11 cellular contexts compared by ENCODE assay signal in genomic region chr17:2421315-2422147, GRCh38. TPM values are rescaled to one million over a fixed set of nuclear protein-coding genes. Genes with fewer than 3 reads are reported as not detected.
DNase-seq lines count a peak whose midpoint lies in the region; ATAC-seq and TF ChIP-seq lines count a peak whose summit lies in the region.
"Had no signal": no experiment of that assay in that cellular context is flagged by ENCODE, and none has a peak within 500 bp of the region (broad histone marks: within the 10 kb centered on the region; RNA-seq: fewer than 3 reads in every experiment).

No MANE protein-coding gene starts in this region.

- H3K27ac ChIP-seq in stomach = peak overlapping the region in 3 of 5 donors; percentile 30 to 80 (median 39)
- H3K27ac ChIP-seq: HL-60, parathyroid adenoma had no signal

- H3K4me1 Mint-ChIP-seq in activated CD4-positive, alpha-beta memory T cell treated with anti-CD3 and anti-CD28 coated beads for 36 hours (ENCODE audit: low read depth) = peaks cover 3% of the 10 kb centered on the region
- H3K4me1 Mint-ChIP-seq in activated CD4-positive, alpha-beta memory T cell treated with anti-CD3 and anti-CD28 coated beads, Interleukin-2, amount 10 ng/mL, durations not matched to agents 7 days and 5 days = peaks cover 2% of the 10 kb centered on the region
- H3K4me1 Mint-ChIP-seq in glutamatergic neuron (ENCODE audit: low read depth, unreplicated experiment) = peaks cover 30% of the 10 kb centered on the region

- intact Hi-C loops in activated CD4-positive, alpha-beta memory T cell treated with anti-CD3 and anti-CD28 coated beads for 36 hours (cut with micrococcal nuclease) = no loop called here
- intact Hi-C loops in stomach (cut with DNase I; ENCODE audit: low total_unique reads) = no loop called here

- H3K27me3 Mint-ChIP-seq in activated CD4-positive, alpha-beta memory T cell treated with anti-CD3 and anti-CD28 coated beads for 36 hours = no peaks in the 10 kb centered on the region
- no peaks in the 10 kb centered on the region for H3K27me3 Mint-ChIP-seq in activated CD4-positive, alpha-beta memory T cell treated with anti-CD3 and anti-CD28 coated beads, Interleukin-2, amount 10 ng/mL, durations not matched to agents 7 days and 5 days
- peaks cover 3% of the 10 kb centered on the region for H3K27me3 Mint-ChIP-seq in glutamatergic neuron (ENCODE audit: unreplicated experiment)
- H3K27me3 Mint-ChIP-seq: CD4-positive, CD25-positive, alpha-beta regulatory T cell had no signal

- no peak for TF ChIP-seq EP300 in stomach (IDR thresholded peaks at IDR 0.05)

- H3K4me3 ChIP-seq in fibroblast of villous mesenchyme (ENCODE audit: low read depth, low read length) (no peak overlapping the region), stomach (no peak overlapping the region)

- no peak for DNase-seq in activated CD4-positive, alpha-beta memory T cell treated with anti-CD3 and anti-CD28 coated beads for 36 hours
- DNase-seq in activated CD4-positive, alpha-beta memory T cell treated with anti-CD3 and anti-CD28 coated beads, Interleukin-2, amount 10 ng/mL, durations not matched to agents 7 days and 5 days = no peak
- peak; percentile 75 for DNase-seq in NCI-H82 (lab: John Stamatoyannopoulos, UW)
- DNase-seq in fibroblast of villous mesenchyme (ENCODE audit: low read depth) = peak; percentile 49
- no peak for DNase-seq in stomach
- DNase-seq in glutamatergic neuron = no peak
- DNase-seq: CD4-positive, CD25-positive, alpha-beta regulatory T cell had no signal

- no peaks in the 10 kb centered on the region for H3K9me3 Mint-ChIP-seq in activated CD4-positive, alpha-beta memory T cell treated with anti-CD3 and anti-CD28 coated beads for 36 hours
- no peaks in the 10 kb centered on the region for H3K9me3 Mint-ChIP-seq in activated CD4-positive, alpha-beta memory T cell treated with anti-CD3 and anti-CD28 coated beads, Interleukin-2, amount 10 ng/mL, durations not matched to agents 7 days and 5 days
- H3K9me3 Mint-ChIP-seq in glutamatergic neuron (ENCODE audit: unreplicated experiment) = peaks cover 2% of the 10 kb centered on the region
- H3K9me3 Mint-ChIP-seq: CD4-positive, CD25-positive, alpha-beta regulatory T cell had no signal

- peak; percentile 31 for TF ChIP-seq CTCF in fibroblast of villous mesenchyme (IDR thresholded peaks at IDR 0.05; ENCODE audit: insufficient read depth, low read depth, low read length)
- no peak for TF ChIP-seq CTCF in stomach (IDR thresholded peaks at IDR 0.05)
- no peak for TF ChIP-seq CTCF in glutamatergic neuron (IDR thresholded peaks at IDR 0.05; ENCODE audit: partially characterized antibody, unreplicated experiment)

- 75 to 85% (median 79%) methylated on average over 27 of the region's 27 CpGs for WGBS in stomach, 5 donors

- no peak for TF ChIP-seq POLR2A in stomach (IDR thresholded peaks at IDR 0.05)

- H3K36me3 ChIP-seq in stomach = peaks cover 20 to 60% (median 55%) of the 10 kb centered on the region in 4 donors

- H3K9me3 ChIP-seq in stomach = no peaks in the 10 kb centered on the region

- ATAC-seq in GM18519 (IDR thresholded peaks at IDR 0.05; ENCODE audit: low FRiP score, unreplicated experiment) = no peak
- ATAC-seq in GM18498 (IDR thresholded peaks at IDR 0.05; ENCODE audit: unreplicated experiment) = no peak

- H3K36me3 Mint-ChIP-seq in activated CD4-positive, alpha-beta memory T cell treated with anti-CD3 and anti-CD28 coated beads for 36 hours = peaks cover 22% of the 10 kb centered on the region
- no peaks in the 10 kb centered on the region for H3K36me3 Mint-ChIP-seq in activated CD4-positive, alpha-beta memory T cell treated with anti-CD3 and anti-CD28 coated beads, Interleukin-2, amount 10 ng/mL, durations not matched to agents 7 days and 5 days (ENCODE audit: low read depth)
- H3K36me3 Mint-ChIP-seq in glutamatergic neuron (ENCODE audit: unreplicated experiment) = no peaks in the 10 kb centered on the region

- no peaks in the 10 kb centered on the region for H3K27me3 ChIP-seq in stomach

- peaks cover 0 to 51% (median 17%) of the 10 kb centered on the region in 4 donors for H3K4me1 ChIP-seq in stomach
- H3K4me1 ChIP-seq: parathyroid adenoma had no signal

- CTCF ChIA-PET in activated CD4-positive, alpha-beta memory T cell treated with anti-CD3 and anti-CD28 coated beads for 36 hours (lab: Charles Lee) = interaction anchor here (0.9 to 1.0 kb wide), 2 partner anchors 14 to 39 kb away, joined by 3 read pairs; no protein-coding TSS in a partner anchor
- CTCF ChIA-PET in activated CD4-positive, alpha-beta memory T cell treated with anti-CD3 and anti-CD28 coated beads, Interleukin-2, amount 10 ng/mL, durations not matched to agents 7 days and 5 days (lab: Charles Lee) = interaction anchor here (0.6 to 1.5 kb wide), 2 partner anchors 39 to 101 kb away, joined by 3 to 5 read pairs; no protein-coding TSS in a partner anchor

- POLR2A ChIA-PET in activated CD4-positive, alpha-beta memory T cell treated with anti-CD3 and anti-CD28 coated beads for 36 hours (lab: Charles Lee) = no interaction called here
- POLR2A ChIA-PET in activated CD4-positive, alpha-beta memory T cell treated with anti-CD3 and anti-CD28 coated beads, Interleukin-2, amount 10 ng/mL, durations not matched to agents 7 days and 5 days (lab: Charles Lee) = no interaction called here

- H3K4me3 Mint-ChIP-seq in activated CD4-positive, alpha-beta memory T cell treated with anti-CD3 and anti-CD28 coated beads for 36 hours = no peak overlapping the region
- H3K4me3 Mint-ChIP-seq in activated CD4-positive, alpha-beta memory T cell treated with anti-CD3 and anti-CD28 coated beads, Interleukin-2, amount 10 ng/mL, durations not matched to agents 7 days and 5 days = no peak overlapping the region
- no peak overlapping the region for H3K4me3 Mint-ChIP-seq in glutamatergic neuron (ENCODE audit: unreplicated experiment)
- H3K4me3 Mint-ChIP-seq: CD4-positive, CD25-positive, alpha-beta regulatory T cell had no signal

- H3K27ac Mint-ChIP-seq in activated CD4-positive, alpha-beta memory T cell treated with anti-CD3 and anti-CD28 coated beads for 36 hours = peak overlapping the region; percentile 30
- no peak overlapping the region for H3K27ac Mint-ChIP-seq in activated CD4-positive, alpha-beta memory T cell treated with anti-CD3 and anti-CD28 coated beads, Interleukin-2, amount 10 ng/mL, durations not matched to agents 7 days and 5 days
- H3K27ac Mint-ChIP-seq in glutamatergic neuron (ENCODE audit: unreplicated experiment) = no peak overlapping the region

RNA-seq across cellular contexts. Expression of gene MNT, which starts 20.7 kb away (rescaled TPM):
- total RNA-seq in activated CD4-positive, alpha-beta memory T cell treated with anti-CD3 and anti-CD28 coated beads for 36 hours = 10 to 100 TPM; 13.9 to 18.1 TPM
- 10 to 100 TPM; 29.1 to 29.9 TPM for total RNA-seq in activated CD4-positive, alpha-beta memory T cell treated with anti-CD3 and anti-CD28 coated beads, Interleukin-2, amount 10 ng/mL, durations not matched to agents 7 days and 5 days
- total RNA-seq in fibroblast of villous mesenchyme = 7.8 and 11.6 TPM in 2 replicates
- total RNA-seq in stomach = 10 to 100 TPM in 3 of 5 donors, 1 to 10 TPM in 2; 3.5 to 55.8 (median 18.2) TPM
- 1 to 10 TPM; 5.2 to 7.9 (median 7.3) TPM for polyA plus RNA-seq in stomach
- 41.0 TPM for total RNA-seq in glutamatergic neuron (ENCODE audit: unreplicated experiment)

Comparison
In these comparisons a context has a peak if more than half of its experiments do, and no peak if none do; other contexts are left out.
1. DNase-seq: peak in NCI-H82 (single experiment) and fibroblast of villous mesenchyme (single experiment); none in activated CD4-positive, alpha-beta memory T cell treated with anti-CD3 and anti-CD28 coated beads for 36 hours (single experiment), activated CD4-positive, alpha-beta memory T cell treated with anti-CD3 and anti-CD28 coated beads, Interleukin-2, amount 10 ng/mL, durations not matched to agents 7 days and 5 days (single experiment), stomach (single experiment) and glutamatergic neuron (single experiment).